20 cellular contexts compared by ENCODE assay signal in genomic region chr21:16216595-16216994, GRCh38.
"Had no signal": no experiment of that assay in that cellular context is flagged by ENCODE, and none has a peak within 500 bp of the region (broad histone marks: within the 10 kb centered on the region; RNA-seq: fewer than 3 reads in every experiment).

No MANE protein-coding gene starts in this region.

- H3K27ac Mint-ChIP-seq: activated B cell treated with CpG ODN at 0.5 μM for 24 hours; activated CD4-positive, alpha-beta memory T cell treated with anti-CD3 and anti-CD28 coated beads for 36 hours; nephron progenitor cell; stimulated activated naive B cell treated with anti-CD40 and anti-IgM and Interleukin-4, amounts not matched to agents 10 μg/mL and 1 μg/mL and 100 μg/mL, for 72 hours; T-cell had no signal

- H3K9me3 ChIP-seq: colonic mucosa, gastroesophageal sphincter, heart left ventricle, lower lobe of right lung, prostate gland, tibial artery had no signal

- H3K4me1 Mint-ChIP-seq: activated B cell treated with CpG ODN at 0.5 μM for 24 hours; central memory CD8-positive, alpha-beta T cell; stimulated activated naive B cell treated with anti-CD40 and anti-IgM and Interleukin-4, amounts not matched to agents 10 μg/mL and 1 μg/mL and 100 μg/mL, for 72 hours; T-cell had no signal

- H3K4me3 ChIP-seq: colonic mucosa, gastroesophageal sphincter, lower lobe of right lung, prostate gland, tibial artery had no signal

- H3K36me3 Mint-ChIP-seq: activated CD4-positive, alpha-beta memory T cell treated with anti-CD3 and anti-CD28 coated beads for 36 hours; stimulated activated naive B cell treated with anti-CD40 and anti-IgM and Interleukin-4, amounts not matched to agents 10 μg/mL and 1 μg/mL and 100 μg/mL, for 72 hours; T-cell had no signal

- H3K9me3 Mint-ChIP-seq: activated B cell treated with CpG ODN at 0.5 μM for 24 hours; activated CD4-positive, alpha-beta memory T cell treated with anti-CD3 and anti-CD28 coated beads for 36 hours; nephron progenitor cell; stimulated activated naive B cell treated with anti-CD40 and anti-IgM and Interleukin-4, amounts not matched to agents 10 μg/mL and 1 μg/mL and 100 μg/mL, for 72 hours; T-cell had no signal

- ATAC-seq: gastroesophageal sphincter; lower lobe of right lung; sciatic nerve; SK-N-SH treated with all-trans-retinoic acid at 6 μM for 48 hours; stimulated activated naive B cell treated with anti-CD40 and anti-IgM and Interleukin-4, amounts not matched to agents 10 μg/mL and 1 μg/mL and 100 μg/mL, for 72 hours; T-cell had no signal

- H3K4me3 Mint-ChIP-seq: activated B cell treated with CpG ODN at 0.5 μM for 24 hours; activated CD4-positive, alpha-beta memory T cell treated with anti-CD3 and anti-CD28 coated beads for 36 hours; central memory CD8-positive, alpha-beta T cell; nephron progenitor cell; stimulated activated naive B cell treated with anti-CD40 and anti-IgM and Interleukin-4, amounts not matched to agents 10 μg/mL and 1 μg/mL and 100 μg/mL, for 72 hours; T-cell had no signal

- H3K36me3 ChIP-seq: brain microvascular endothelial cell, colonic mucosa, gastroesophageal sphincter, lower lobe of right lung, prostate gland, tibial artery had no signal

- H3K4me1 ChIP-seq: colonic mucosa, prostate gland had no signal

- H3K27ac ChIP-seq: brain microvascular endothelial cell, colonic mucosa, lower lobe of right lung, prostate gland had no signal

- H3K27me3 Mint-ChIP-seq: activated B cell treated with CpG ODN at 0.5 μM for 24 hours; activated CD4-positive, alpha-beta memory T cell treated with anti-CD3 and anti-CD28 coated beads for 36 hours; central memory CD8-positive, alpha-beta T cell; stimulated activated naive B cell treated with anti-CD40 and anti-IgM and Interleukin-4, amounts not matched to agents 10 μg/mL and 1 μg/mL and 100 μg/mL, for 72 hours; T-cell had no signal

- DNase-seq: activated B cell treated with CpG ODN at 0.5 μM for 24 hours; activated CD4-positive, alpha-beta memory T cell treated with anti-CD3 and anti-CD28 coated beads for 36 hours; activated CD4-positive, alpha-beta T cell treated with anti-CD3 and anti-CD28 coated beads for 4 hours; activated naive CD4-positive, alpha-beta T cell; activated T-cell treated with anti-CD3 and anti-CD28 coated beads for 4 hours; brain microvascular endothelial cell; colonic mucosa; heart left ventricle; lower lobe of right lung; nephron progenitor cell; occipital lobe; stimulated activated CD4-positive, alpha-beta T cell treated with anti-CD3 and anti-CD28 coated beads, Interleukin-4, amount 100 ng/mL, for 4 hours; stimulated activated naive B cell treated with anti-CD40 and anti-IgM and Interleukin-4, amounts not matched to agents 10 μg/mL and 1 μg/mL and 100 μg/mL, for 72 hours; T-cell; tibial artery had no signal

- H3K27me3 ChIP-seq: brain microvascular endothelial cell, colonic mucosa, gastroesophageal sphincter, heart left ventricle, tibial artery had no signal
